In genomic region chr1:104878203-104878911, GRCh38 we compare ENCODE assay signal across 1 cellular context.
TF ChIP-seq lines count a peak whose summit lies in the region.

No MANE protein-coding gene starts in this region.

TF ChIP-seq in GM12878, 131 proteins besides CTCF, POLR2A, EP300 and RAD21 (continued from another document):
- TF ChIP-seq, protein P1, sequence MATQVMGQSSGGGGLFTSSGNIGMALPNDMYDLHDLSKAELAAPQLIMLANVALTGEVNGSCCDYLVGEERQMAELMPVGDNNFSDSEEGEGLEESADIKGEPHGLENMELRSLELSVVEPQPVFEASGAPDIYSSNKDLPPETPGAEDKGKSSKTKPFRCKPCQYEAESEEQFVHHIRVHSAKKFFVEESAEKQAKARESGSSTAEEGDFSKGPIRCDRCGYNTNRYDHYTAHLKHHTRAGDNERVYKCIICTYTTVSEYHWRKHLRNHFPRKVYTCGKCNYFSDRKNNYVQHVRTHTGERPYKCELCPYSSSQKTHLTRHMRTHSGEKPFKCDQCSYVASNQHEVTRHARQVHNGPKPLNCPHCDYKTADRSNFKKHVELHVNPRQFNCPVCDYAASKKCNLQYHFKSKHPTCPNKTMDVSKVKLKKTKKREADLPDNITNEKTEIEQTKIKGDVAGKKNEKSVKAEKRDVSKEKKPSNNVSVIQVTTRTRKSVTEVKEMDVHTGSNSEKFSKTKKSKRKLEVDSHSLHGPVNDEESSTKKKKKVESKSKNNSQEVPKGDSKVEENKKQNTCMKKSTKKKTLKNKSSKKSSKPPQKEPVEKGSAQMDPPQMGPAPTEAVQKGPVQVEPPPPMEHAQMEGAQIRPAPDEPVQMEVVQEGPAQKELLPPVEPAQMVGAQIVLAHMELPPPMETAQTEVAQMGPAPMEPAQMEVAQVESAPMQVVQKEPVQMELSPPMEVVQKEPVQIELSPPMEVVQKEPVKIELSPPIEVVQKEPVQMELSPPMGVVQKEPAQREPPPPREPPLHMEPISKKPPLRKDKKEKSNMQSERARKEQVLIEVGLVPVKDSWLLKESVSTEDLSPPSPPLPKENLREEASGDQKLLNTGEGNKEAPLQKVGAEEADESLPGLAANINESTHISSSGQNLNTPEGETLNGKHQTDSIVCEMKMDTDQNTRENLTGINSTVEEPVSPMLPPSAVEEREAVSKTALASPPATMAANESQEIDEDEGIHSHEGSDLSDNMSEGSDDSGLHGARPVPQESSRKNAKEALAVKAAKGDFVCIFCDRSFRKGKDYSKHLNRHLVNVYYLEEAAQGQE (IDR thresholded peaks at IDR 0.05; ENCODE audit: low read depth, low read length) = no peak
- no peak for TF ChIP-seq TCF7 (IDR thresholded peaks at IDR 0.05; ENCODE audit: borderline replicate concordance)
